ENCODE assay signal across 11 cellular contexts in the genomic region with DNA sequence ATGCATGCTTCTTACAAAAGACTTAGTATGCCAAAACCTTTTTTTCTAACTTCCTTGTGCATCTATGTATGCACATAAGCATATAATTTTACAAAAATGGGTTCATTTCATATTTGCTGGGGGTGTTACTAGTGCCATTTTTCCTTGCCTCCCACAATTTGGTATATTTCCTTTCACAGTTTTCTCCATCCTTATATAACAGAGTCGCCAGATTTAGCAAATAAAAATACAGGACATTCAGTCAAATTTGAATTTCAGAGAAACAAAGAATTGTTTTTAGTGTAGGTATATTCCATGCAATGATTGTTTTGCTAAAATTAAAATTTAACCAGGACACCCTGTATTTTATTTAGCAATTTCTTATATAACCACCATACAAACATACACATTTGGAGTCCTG. TPM values are rescaled to one million over a fixed set of nuclear protein-coding genes. Genes with fewer than 3 reads are reported as not detected.
"Had no signal": no experiment of that assay in that cellular context is flagged by ENCODE, and none has a peak within 500 bp of the region (broad histone marks: within the 10 kb centered on the region; RNA-seq: fewer than 3 reads in every experiment).

No MANE protein-coding gene starts in this region.

- H3K27ac ChIP-seq: GM23248 had no signal

- H3K4me3 ChIP-seq: GM23248, GM23338, HAP-1 had no signal

- FAIRE-seq: H1, H54 had no signal

- DNase-seq: GM23248, GOT3, H7, H9, HCEC 1CT, HFFc6 had no signal

- ATAC-seq: GM23338, HCT116 had no signal

- H3K36me3 ChIP-seq: HAP-1 had no signal

- H3K9me3 ChIP-seq: HAP-1 had no signal

- H3K4me1 ChIP-seq: HAP-1 had no signal

RNA-seq across cellular contexts. Expression of a gene that starts 4.0 kb away (rescaled TPM):
- polyA plus RNA-seq: GM23248, GM23338 had no signal

RNA-seq across cellular contexts. Expression of a gene that starts 16.2 kb away (rescaled TPM):
- polyA plus RNA-seq: GM23338, H1 had no signal

RNA-seq across cellular contexts. Expression of a gene that starts 58.8 kb away (rescaled TPM):
- polyA plus RNA-seq: GM23248 had no signal

RNA-seq across cellular contexts. Expression of a gene that starts 59.5 kb away (rescaled TPM):
- polyA plus RNA-seq: GM23248, GM23338, H1 had no signal
